33 cellular contexts compared by ENCODE assay signal in genomic region chr5:45042283-45042682, GRCh38.
"Had no signal": no experiment of that assay in that cellular context is flagged by ENCODE, and none has a peak within 500 bp of the region (broad histone marks: within the 10 kb centered on the region; RNA-seq: fewer than 3 reads in every experiment).

No MANE protein-coding gene starts in this region.

- DNase-seq: activated B cell treated with CpG ODN at 0.5 μM for 24 hours; activated CD4-positive, alpha-beta memory T cell treated with anti-CD3 and anti-CD28 coated beads for 36 hours; activated CD4-positive, alpha-beta T cell treated with anti-CD3 and anti-CD28 coated beads for 4 hours; activated CD4-positive, alpha-beta T cell treated with anti-CD3 and anti-CD28 coated beads, Interleukin-2, amount 10 ng/mL, durations not matched to agents 24 days and 14 days; activated CD4-positive, alpha-beta T cell treated with anti-CD3 and anti-CD28 coated beads, Interleukin-2, amount 50 U/mL, for 1 hour; activated CD4-positive, alpha-beta T cell treated with anti-CD3 and anti-CD28 coated beads, Interleukin-2, amount 50 U/mL, for 4 hours; activated CD4-positive, CD25-positive, alpha-beta regulatory T cell treated with anti-CD3 and anti-CD28 coated beads, Interleukin-2, amount 50 U/mL, for 72 hours; activated CD8-positive, alpha-beta memory T cell treated with anti-CD3 and anti-CD28 coated beads, Interleukin-2, amount 50 U/mL, for 4 hours; activated CD8-positive, alpha-beta T cell treated with anti-CD3 and anti-CD28 coated beads for 36 hours; activated effector memory CD4-positive, alpha-beta T cell treated with anti-CD3 and anti-CD28 coated beads, Interleukin-2, amount 50 U/mL, for 16 hours; activated gamma-delta T cell treated with Interleukin-2 at 50 U/mL for 16 hours; activated naive CD4-positive, alpha-beta T cell; activated naive CD4-positive, alpha-beta T cell treated with anti-CD3 and anti-CD28 coated beads for 36 hours; activated naive CD4-positive, alpha-beta T cell treated with anti-CD3 and anti-CD28 coated beads, Interleukin-2, amount 50 U/mL, for 16 hours; activated naive CD8-positive, alpha-beta T cell treated with anti-CD3 and anti-CD28 coated beads for 36 hours; activated T-cell treated with anti-CD3 and anti-CD28 coated beads for 4 hours; activated T-cell treated with anti-CD3 and anti-CD28 coated beads, Interleukin-2, amount 50 U/mL, for 1 hour; activated T-cell treated with anti-CD3 and anti-CD28 coated beads, Interleukin-2, amount 50 U/mL, for 4 hours; activated T-cell treated with anti-CD3 and anti-CD28 coated beads, Interleukin-2, amount 50 U/mL, for 72 hours; adrenal gland; amniotic stem cell; aorta; body of pancreas; brain microvascular endothelial cell; central memory CD4-positive, alpha-beta T cell; T-helper 2 cell; T-helper 9 cell had no signal

- ATAC-seq: activated CD8-positive, alpha-beta T cell treated with anti-CD3 and anti-CD28 coated beads for 36 hours; activated naive CD4-positive, alpha-beta T cell treated with anti-CD3 and anti-CD28 coated beads, Interleukin-2, amount 50 U/mL, for 72 hours; activated T-cell treated with anti-CD3 and anti-CD28 coated beads, Interleukin-2, amount 50 U/mL, for 4 hours; activated T-cell treated with anti-CD3 and anti-CD28 coated beads, Interleukin-2, amount 50 U/mL, for 72 hours; activated T-helper 17 cell treated with anti-CD3 and anti-CD28 coated beads, Interleukin-2, amount 50 U/mL, for 72 hours; body of pancreas had no signal

- H3K4me1 ChIP-seq: adrenal gland, body of pancreas, breast epithelium had no signal

- H3K27ac ChIP-seq: adrenal gland, body of pancreas, brain microvascular endothelial cell, breast epithelium, VCaP had no signal

- H3K36me3 ChIP-seq: adrenal gland, brain microvascular endothelial cell, breast epithelium had no signal

- H3K4me3 ChIP-seq: adrenal gland, body of pancreas, breast epithelium had no signal

- FAIRE-seq: astrocyte, TTC549 had no signal

- H3K27me3 ChIP-seq: adrenal gland, body of pancreas, brain microvascular endothelial cell, breast epithelium had no signal

- H3K9me3 ChIP-seq: adrenal gland, body of pancreas had no signal
